8 cellular contexts compared by ENCODE assay signal in genomic region chr9:124415102-124415851, GRCh38. TPM values are rescaled to one million over a fixed set of nuclear protein-coding genes. Genes with fewer than 3 reads are reported as not detected.
DNase-seq lines count a peak whose midpoint lies in the region; ATAC-seq and TF ChIP-seq lines count a peak whose summit lies in the region.

Gene PSMB7 (minus strand): TSS chr9:124415442. CDS start chr9:124415425, 17 bp downstream.

- H3K14ac ChIP-seq in IMR-90 (replicated peaks; ENCODE audit: low read depth, low read length) = peak within 1 kb of the TSS; percentile 98

- 0 out of 2 replicates have a peak, but pooled peaks cover 3% of the 10 kb centered on the region for H3K9me1 ChIP-seq in IMR-90 (ENCODE audit: insufficient read depth, low read length)

- H3K18ac ChIP-seq in IMR-90 (ENCODE audit: low read depth, low read length) = no peak within 1 kb of the TSS

- no peaks in the 10 kb centered on the region for H3K27me3 ChIP-seq in IMR-90 (ENCODE audit: control insufficient read depth, insufficient read depth, low read length)

- BruUV-seq in IMR-90 (replicated peaks; lab: Mats Ljungman, UMichigan) = no TSS peak

- H4K5ac ChIP-seq in IMR-90 (ENCODE audit: low read depth, low read length) = peak within 1 kb of the TSS; percentile 92

- peak within 1 kb of the TSS; percentile 88 for H3K23ac ChIP-seq in IMR-90 (ENCODE audit: low read depth, low read length)

- H3K4me2 ChIP-seq in IMR-90 (ENCODE audit: low read depth, low read length) = peak within 1 kb of the TSS; percentile 99

- H3K27ac ChIP-seq in IMR-90 (ENCODE audit: insufficient read depth, low read length) (peak within 1 kb of the TSS; percentile 71), epithelial cell of prostate (peak within 1 kb of the TSS; percentile 98)

- ATAC-seq in GM21526 (IDR thresholded peaks at IDR 0.05; ENCODE audit: low FRiP score, unreplicated experiment) (peak; percentile 83), IMR-90 (ENCODE audit: low read depth) (peak; percentile 82)

- peaks cover 9% of the 10 kb centered on the region for H3K4me1 ChIP-seq in IMR-90 (ENCODE audit: control insufficient read depth, insufficient read depth, low read length)

- H4K8ac ChIP-seq in IMR-90 (ENCODE audit: low read depth in 2 of 2, low read length in 2 of 2) = peak within 1 kb of the TSS; percentile 98

- peak within 1 kb of the TSS; percentile 82 for H3K56ac ChIP-seq in IMR-90 (ENCODE audit: extremely low read depth, insufficient read depth, low read length)

- peak; percentile 83 for DNase-seq in DMS 273 treated with DMSO at 0.1 percent for 48 hours (lab: John Stamatoyannopoulos, UW)
- DNase-seq in IMR-90 = peak; percentile 96
- peak; percentile 99 for DNase-seq in OCI-M1 (lab: John Stamatoyannopoulos, UW)
- DNase-seq in activated T-cell treated with anti-CD3 and anti-CD28 coated beads for 4 hours = peak; percentile 98
- peak; percentile 84 for DNase-seq in epithelial cell of prostate (ENCODE audit: low read depth, low spot score)
- DNase-seq in mucosa of gallbladder (ENCODE audit: low spot score) = peak; percentile 96
- peak; percentile 99 for DNase-seq in stimulated activated CD8-positive, alpha-beta memory T cell treated with anti-CD3 and anti-CD28 coated beads, Interleukin-4, amount 100 ng/mL, for 48 hours

- H3K4me3 ChIP-seq in IMR-90 (ENCODE audit: insufficient read depth, low read depth, low read length) = peak within 1 kb of the TSS; percentile 91

- H3K9me3 ChIP-seq in IMR-90 (ENCODE audit: control insufficient read depth, insufficient read depth, low read length) = peaks cover 3% of the 10 kb centered on the region

- H2BK120ac ChIP-seq in IMR-90 (ENCODE audit: low read depth, low read length) = peak within 1 kb of the TSS; percentile 67

- peak; percentile 72 for TF ChIP-seq CTCF in IMR-90 (conservative IDR thresholded peaks at IDR 0.05; ENCODE audit: low read depth, low read length)

- peak within 1 kb of the TSS; percentile 41; the same call in 1 of the 3 replicates for H2BK15ac ChIP-seq in IMR-90 (ENCODE audit: low read depth, low read length)

- peak within 1 kb of the TSS; percentile 38 for H2BK20ac ChIP-seq in IMR-90 (ENCODE audit: low read depth, low read length)

- H4K91ac ChIP-seq in IMR-90 (ENCODE audit: insufficient read depth, low read depth, low read length) = peak within 1 kb of the TSS; percentile 97

- in situ Hi-C loops in IMR-90 (cut with MboI; ENCODE audit: low sequenced_read_pairs) = loop anchor here (10.0 to 25.0 kb wide), 2 partner anchors 297 to 340 kb away; no protein-coding TSS in a partner anchor

- H4K20me1 ChIP-seq in IMR-90 (ENCODE audit: insufficient read depth, low read length) = no peaks in the 10 kb centered on the region; the same call in 1 of the 2 replicates

- WGBS in IMR-90 (ENCODE audit: extremely low coverage in 2 of 2, insufficient read length in 1 of 2), 2 experiments = 0% methylated on average over 11 of the region's 41 CpGs; no CpG with 5 or more reads in 1 of the 2 experiments

- intact Hi-C loops in IMR-90 (cut with micrococcal nuclease) = loop anchor here (5.0 to 10.0 kb wide), 2 partner anchors 200 to 337 kb away; no protein-coding TSS in a partner anchor

- H2AK9ac ChIP-seq in IMR-90 (replicated peaks; ENCODE audit: low read depth, low read length, poor library complexity) = peak within 1 kb of the TSS; percentile 96

- peak within 1 kb of the TSS; percentile 89 for H3K9ac ChIP-seq in IMR-90 (ENCODE audit: low read depth, low read length)

- TF ChIP-seq RAD21 in IMR-90 (IDR thresholded peaks at IDR 0.05; ENCODE audit: low read length) = no peak

- TF ChIP-seq POLR2A in IMR-90 (IDR thresholded peaks at IDR 0.05; ENCODE audit: low read depth, low read length) = peak; percentile 83

- dilution Hi-C loops in IMR-90 (cut with HindIII; ENCODE audit: low sequenced_read_pairs, unreplicated experiment) = no loop called here

- H2AK5ac ChIP-seq in IMR-90 (ENCODE audit: low read depth, low read length) = peak within 1 kb of the TSS; percentile 96

- peak within 1 kb of the TSS; percentile 99 for H3K4ac ChIP-seq in IMR-90 (ENCODE audit: low read depth, low read length)

- peak within 1 kb of the TSS; percentile 91 for H2AFZ ChIP-seq in IMR-90 (replicated peaks; ENCODE audit: low read length, poor library complexity)

- H3K79me1 ChIP-seq in IMR-90 (ENCODE audit: low read depth in 1 of 2, low read length in 2 of 2) = peaks cover 23 to 24% of the 10 kb centered on the region in 2 experiments

- CTCF ChIA-PET in IMR-90 (lab: Yijun Ruan, JAX) = interaction anchor here (1.3 kb wide), 1 partner anchor 15 kb away, joined by 3 read pairs; no protein-coding TSS in a partner anchor

- H3K36me3 ChIP-seq in IMR-90 (ENCODE audit: control insufficient read depth, insufficient read depth, low read length) = peaks cover 17% of the 10 kb centered on the region

- POLR2A ChIA-PET in IMR-90 (lab: Charles Lee; ENCODE audit: unreplicated experiment) = no interaction called here

- peak within 1 kb of the TSS; percentile 79 for H2BK5ac ChIP-seq in IMR-90 (ENCODE audit: low read depth, low read length, poor library complexity, severe bottlenecking)

TF ChIP-seq in IMR-90, 13 proteins besides CTCF, POLR2A, EP300 and RAD21:
- TF ChIP-seq RCOR1 (IDR thresholded peaks at IDR 0.05; ENCODE audit: insufficient replicate concordance, low read length) (no peak), ELK1 (IDR thresholded peaks at IDR 0.05; ENCODE audit: borderline replicate concordance, low read depth, low read length) (no peak), CHD1 (IDR thresholded peaks at IDR 0.05; ENCODE audit: low read depth, low read length) (no peak), CEBPB (IDR thresholded peaks at IDR 0.05; ENCODE audit: low read depth, low read length) (no peak), RFX5 (IDR thresholded peaks at IDR 0.05; ENCODE audit: low read depth, low read length) (no peak), BHLHE40 (IDR thresholded peaks at IDR 0.05; ENCODE audit: low read depth, low read length) (no peak), MAZ (IDR thresholded peaks at IDR 0.05; ENCODE audit: borderline replicate concordance, low read depth, low read length) (peak; percentile 60; the same call in 1 of the 2 replicates)
TF ChIP-seq in IMR-90: peak in this region for 1.

RNA-seq across cellular contexts. Expression of gene PSMB7, which starts in this region (rescaled TPM):
- total RNA-seq in IMR-90 (2012; rRNA removed) = 369 and 430 TPM in 2 replicates
- 318 and 340 TPM in 2 replicates for polyA plus RNA-seq in IMR-90 (2012; rRNA removed)
- 154 and 232 TPM in 2 replicates for polyA plus RNA-seq in IMR-90 (2012; cell fraction: cytosol; rRNA removed)
- polyA plus RNA-seq in IMR-90 (2012; cell fraction: nucleus; rRNA removed; ENCODE audit: low replicate concordance) = 50.0 and 129 TPM in 2 replicates
- total RNA-seq in mucosa of gallbladder = 86.1 TPM

Comparison
In these comparisons a context has a peak if more than half of its experiments do, and no peak if none do; other contexts are left out.
1. Peak in every context shown above with its lines: DNase-seq, ATAC-seq, H3K4me3 ChIP-seq and H3K27ac ChIP-seq.